Comparison of ENCODE assay signal across 2 cellular contexts in genomic region chr19:23281663-23282276, GRCh38.
TF ChIP-seq lines count a peak whose summit lies in the region.

No MANE protein-coding gene starts in this region.

TF ChIP-seq in GM23338, 12 proteins besides CTCF, POLR2A, EP300 and RAD21:
- no peak for TF ChIP-seq STAT1 (IDR thresholded peaks at IDR 0.05; ENCODE audit: unreplicated experiment)
- TF ChIP-seq REST (IDR thresholded peaks at IDR 0.05; ENCODE audit: unreplicated experiment): no peak
- TF ChIP-seq EZH2 (IDR thresholded peaks at IDR 0.05; ENCODE audit: low read depth, unreplicated experiment): no peak
- TF ChIP-seq ZNF331 (CRISPR knock-in tag; IDR thresholded peaks at IDR 0.05; ENCODE audit: low read depth): no peak
- TF ChIP-seq POLR2AphosphoS5 (IDR thresholded peaks at IDR 0.05; ENCODE audit: low read depth): no peak
- TF ChIP-seq CREB1 (CRISPR knock-in tag; IDR thresholded peaks at IDR 0.05; ENCODE audit: low read depth): no peak
- TF ChIP-seq ZNF114 (CRISPR knock-in tag; IDR thresholded peaks at IDR 0.05): no peak
- TF ChIP-seq JUNB (IDR thresholded peaks at IDR 0.05; ENCODE audit: unreplicated experiment): no peak
- TF ChIP-seq ETS1 (IDR thresholded peaks at IDR 0.05): no peak
- no peak for TF ChIP-seq NANOG (IDR thresholded peaks at IDR 0.05; ENCODE audit: borderline replicate concordance)
- no peak for TF ChIP-seq ZNF462 (CRISPR knock-in tag; IDR thresholded peaks at IDR 0.05)
- TF ChIP-seq EZH2phosphoT487 (IDR thresholded peaks at IDR 0.05; ENCODE audit: unreplicated experiment): no peak

TF ChIP-seq in H1, 55 proteins besides CTCF, POLR2A, EP300 and RAD21:
- TF ChIP-seq GTF2F1 (IDR thresholded peaks at IDR 0.05; ENCODE audit: borderline replicate concordance, low read depth, low read length) (no peak), ATF2 (IDR thresholded peaks at IDR 0.05; ENCODE audit: low read length) (no peak), CHD7 (IDR thresholded peaks at IDR 0.05; ENCODE audit: insufficient replicate concordance, low read length) (no peak), RBBP5 (IDR thresholded peaks at IDR 0.05; ENCODE audit: borderline replicate concordance, low read depth, low read length) (no peak), SIRT6 (IDR thresholded peaks at IDR 0.05; ENCODE audit: low read length) (no peak), YY1 (IDR thresholded peaks at IDR 0.05; ENCODE audit: low read depth, low read length) (no peak), BRCA1 (IDR thresholded peaks at IDR 0.05; ENCODE audit: low read depth, low read length) (no peak), JUN (IDR thresholded peaks at IDR 0.05; ENCODE audit: low read depth, low read length) (no peak)
